ENCODE assay signal across 8 cellular contexts in the genomic region with DNA sequence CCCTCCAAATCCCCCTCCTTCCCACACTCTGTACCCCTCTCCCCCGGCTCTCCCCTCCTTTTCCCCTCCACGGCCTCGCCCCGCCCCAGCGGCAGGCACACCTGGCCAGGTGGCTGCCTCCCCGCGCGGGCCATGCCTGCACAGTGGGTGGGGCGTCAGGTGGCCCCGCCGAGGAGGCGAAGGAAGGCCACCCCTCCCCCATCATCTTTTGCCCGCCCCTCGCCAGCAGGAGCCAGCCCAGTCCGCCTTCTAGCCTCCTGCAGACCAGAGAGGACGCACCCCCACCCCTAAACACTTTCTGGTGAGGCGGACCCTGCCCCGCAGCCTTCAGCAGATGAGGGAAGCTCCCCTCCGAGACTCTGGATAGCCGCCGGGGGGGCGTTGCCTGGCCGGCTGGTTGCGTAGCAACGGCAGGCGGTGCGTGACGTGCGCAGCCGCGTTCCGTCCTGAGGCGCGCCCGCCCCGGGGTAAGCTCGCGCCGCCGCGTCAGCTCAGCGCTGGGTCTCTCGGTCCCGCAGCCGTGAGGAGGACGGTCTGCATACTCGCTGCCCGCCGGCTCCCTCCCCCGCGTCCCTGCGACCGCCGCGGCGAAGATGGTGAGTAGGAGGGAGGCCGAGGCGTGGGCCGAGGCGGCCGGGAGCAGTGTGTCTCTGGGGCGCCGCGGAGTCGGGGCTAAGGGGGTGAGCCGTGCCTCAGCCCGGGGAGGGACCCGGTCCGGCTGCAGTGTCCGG. TPM values are rescaled to one million over a fixed set of nuclear protein-coding genes. Genes with fewer than 3 reads are reported as not detected.
DNase-seq lines count a peak whose midpoint lies in the region; FAIRE-seq and TF ChIP-seq lines count a peak whose summit lies in the region.

Gene DSTN, plus strand, starts transcription at position 460 of the 731 bp plus-strand sequence. Its CDS starts 134 bp downstream, at position 594.

- H3T11ph ChIP-seq in H9 (ENCODE audit: low read length) = peak within 1 kb of the TSS; percentile 23

- H3K56ac ChIP-seq in H9 (ENCODE audit: insufficient read length, low read depth, low read length) = no peak within 1 kb of the TSS

- no peak within 1 kb of the TSS for H3K23ac ChIP-seq in H9 (ENCODE audit: insufficient read length, low read depth, low read length)

- H3K27me3 ChIP-seq in H9 (ENCODE audit: insufficient read depth, low read length) = no peaks in the 10 kb centered on the region
- peaks cover 3% of the 10 kb centered on the region for H3K27me3 ChIP-seq in neural cell (ENCODE audit: insufficient read depth, low read depth, low read length)
- H3K27me3 ChIP-seq in stomach = no peaks in the 10 kb centered on the region

- H4K8ac ChIP-seq in H9 (replicated peaks; ENCODE audit: insufficient read length, low read depth, low read length) = no peak within 1 kb of the TSS

- peak within 1 kb of the TSS; percentile 97 to 99 (median 98) for H3K27ac Mint-ChIP-seq in H9

- 0 out of 5 replicates have a peak, but pooled peaks cover 0 to 2% of the 10 kb centered on the region in 2 experiments for H3K9me3 Mint-ChIP-seq in H9

- H3K9ac ChIP-seq in H9 (ENCODE audit: extremely low read depth, insufficient read length, low read length) (peak within 1 kb of the TSS; percentile 85), neural cell (ENCODE audit: low read length) (peak within 1 kb of the TSS; percentile 99)

- peak; percentile 13 for FAIRE-seq in G401.6 (lab: Jason Lieb, UNC)

- WGBS in H9 (ENCODE audit: extremely low coverage, insufficient read length, low lambda C conversion rate) = no CpG with 5 or more reads among the region's 70 CpGs
- WGBS in stomach, 5 donors = 0 to 2% (median 1%) methylated on average over 36 to 70 of the region's 70 CpGs; no CpG with 5 or more reads in 1 of the 5 donors

- peaks cover 4% of the 10 kb centered on the region for H3F3A ChIP-seq in neural cell (ENCODE audit: insufficient read depth, low read length, poor library complexity, severe bottlenecking)

- intact Hi-C loops in stomach (cut with DNase I; ENCODE audit: low total_unique reads) = no loop called here

- peaks cover 16% of the 10 kb centered on the region; the same call in 1 of the 2 replicates for H3K79me2 ChIP-seq in H9 (ENCODE audit: insufficient read depth, low read length)
- peaks cover 41% of the 10 kb centered on the region for H3K79me2 ChIP-seq in neural cell (replicated peaks; ENCODE audit: insufficient read depth, low read length)

- no peak for TF ChIP-seq RAD21 in neural cell (conservative IDR thresholded peaks at IDR 0.05)

- H3K36me3 Mint-ChIP-seq in H9 (ENCODE audit: insufficient read depth in 1 of 3, low read depth in 3 of 3) = peaks cover under 1 to 8% (median 2%) of the 10 kb centered on the region in 3 experiments; a peak in 2 of 7 replicates

- H2AFZ ChIP-seq in H9 (ENCODE audit: low read length) = no peak within 1 kb of the TSS
- H2AFZ ChIP-seq in neural cell (ENCODE audit: low read depth, low read length) = peak within 1 kb of the TSS; percentile 95

- H3K9me3 ChIP-seq in H9 (ENCODE audit: control insufficient read depth, low read depth, low read length) (no peaks in the 10 kb centered on the region), neural cell (ENCODE audit: low read length) (no peaks in the 10 kb centered on the region), stomach (no peaks in the 10 kb centered on the region)

- H3K27ac ChIP-seq in H9 (ENCODE audit: insufficient read length, low read depth, low read length) (peak within 1 kb of the TSS; percentile 79), neural cell (ENCODE audit: low read length) (peak within 1 kb of the TSS; percentile 96), stomach (peak within 1 kb of the TSS; percentile 95 to 100 (median 99))

- TF ChIP-seq EP300 in neural cell (conservative IDR thresholded peaks at IDR 0.05; ENCODE audit: poor library complexity, severe bottlenecking) (peak; percentile 38), stomach (IDR thresholded peaks at IDR 0.05) (peak; percentile 61)

- H3K23me2 ChIP-seq in H9 (ENCODE audit: insufficient read length, low read depth, low read length, poor library complexity, severe bottlenecking) = peaks cover 12% of the 10 kb centered on the region

- no peaks in the 10 kb centered on the region for H3K9me2 ChIP-seq in neural cell (ENCODE audit: insufficient read depth, low read length)

- H2BK15ac ChIP-seq in H9 (ENCODE audit: low read depth, low read length) = no peak within 1 kb of the TSS

- peaks cover 47 to 49% of the 10 kb centered on the region in 2 experiments for H3K4me1 Mint-ChIP-seq in H9

- H3K14ac ChIP-seq in H9 (ENCODE audit: insufficient read depth, low read length) = peak within 1 kb of the TSS; percentile 97

- TF ChIP-seq CTCF in H9 (conservative IDR thresholded peaks at IDR 0.05) (no peak), fibroblast of villous mesenchyme (IDR thresholded peaks at IDR 0.05; ENCODE audit: insufficient read depth, low read depth, low read length) (no peak), neural cell (IDR thresholded peaks at IDR 0.05; ENCODE audit: poor library complexity, severe bottlenecking) (no peak), stomach (IDR thresholded peaks at IDR 0.05) (no peak)

- no peaks in the 10 kb centered on the region for H3K79me1 ChIP-seq in H9 (ENCODE audit: insufficient read depth, low read depth, low read length, poor library complexity, severe bottlenecking)

- H4K20me1 ChIP-seq in H9 (ENCODE audit: control insufficient read depth, insufficient read depth, insufficient read length) = no peaks in the 10 kb centered on the region
- peaks cover 15% of the 10 kb centered on the region for H4K20me1 ChIP-seq in neural cell (ENCODE audit: insufficient read depth)

- no peaks in the 10 kb centered on the region; the same call in 1 of the 2 replicates for H3K27me3 Mint-ChIP-seq in H9 (ENCODE audit: low read depth)

- H3K4me3 ChIP-seq in fibroblast of villous mesenchyme (ENCODE audit: low read depth, low read length) (peak within 1 kb of the TSS; percentile 84), neural cell (ENCODE audit: low read length) (peak within 1 kb of the TSS; percentile 100), stomach (peak within 1 kb of the TSS; percentile 70 to 98 (median 92))

- H3K36me3 ChIP-seq in neural cell (ENCODE audit: insufficient read depth, low read length) (no peaks in the 10 kb centered on the region), stomach (peaks cover 0 to 11% (median 5%) of the 10 kb centered on the region in 4 donors)

- H3K4me1 ChIP-seq in H9 (ENCODE audit: insufficient read depth, low read length) (peaks cover 17% of the 10 kb centered on the region), stomach (peaks cover 17 to 62% (median 46%) of the 10 kb centered on the region in 4 donors)

- no peak within 1 kb of the TSS for H2AK5ac ChIP-seq in H9 (ENCODE audit: insufficient read length, low read length)

- DNase-seq in H9 (peak; percentile 97), M059J (ENCODE audit: low read depth) (peak; percentile 98), SHP77 treated with DMSO at 0.1 percent for 48 hours (lab: John Stamatoyannopoulos, UW) (peak; percentile 93), activated gamma-delta T cell treated with Interleukin-2 at 50 U/mL for 16 hours (peak; percentile 80), fibroblast of villous mesenchyme (ENCODE audit: low read depth) (peak; percentile 96), stomach (peak; percentile 95)

- H3K18ac ChIP-seq in H9 (ENCODE audit: insufficient read length, low read depth, low read length) = peak within 1 kb of the TSS; percentile 78

- H2BK5ac ChIP-seq in H9 (ENCODE audit: insufficient read length, low read length) = peak within 1 kb of the TSS; percentile 95

- peak within 1 kb of the TSS; percentile 6 for H4K5ac ChIP-seq in H9 (ENCODE audit: insufficient read length, low read depth, low read length)

- peak in 3 of 4 donors; percentile 62 to 94 (median 90) for TF ChIP-seq POLR2A in stomach (IDR thresholded peaks at IDR 0.05)

- H3K4me3 Mint-ChIP-seq in H9 = peak within 1 kb of the TSS; percentile 89 to 91

- H2BK20ac ChIP-seq in H9 (ENCODE audit: low read depth, low read length, poor library complexity, severe bottlenecking) = no peak within 1 kb of the TSS

- H4K91ac ChIP-seq in H9 (ENCODE audit: insufficient read length, low read depth, low read length) = no peak within 1 kb of the TSS

- H2BK12ac ChIP-seq in H9 (ENCODE audit: insufficient read length, low read depth, low read length) = no peak within 1 kb of the TSS

- peak within 1 kb of the TSS; percentile 51 for H2BK120ac ChIP-seq in H9 (ENCODE audit: low read depth, low read length, poor library complexity, severe bottlenecking)

- H3K4ac ChIP-seq in H9 (ENCODE audit: low read depth, low read length) = no peak within 1 kb of the TSS; the same call in 1 of the 2 replicates

- H3K4me2 ChIP-seq in H9 (ENCODE audit: insufficient read depth, insufficient read length, low read length) = peak within 1 kb of the TSS; percentile 95
- peak within 1 kb of the TSS; percentile 99 for H3K4me2 ChIP-seq in neural cell (ENCODE audit: low read length)

TF ChIP-seq in neural cell, 6 proteins besides CTCF, POLR2A, EP300 and RAD21 (continues in another document):
- TF ChIP-seq POLR2AphosphoS5 (IDR thresholded peaks at IDR 0.05) = peak; percentile 97

RNA-seq across cellular contexts. Expression of gene DSTN, which starts in this region (rescaled TPM):
- total RNA-seq in H9 (2021) = 145 and 148 TPM in 2 replicates
- 452 and 584 TPM in 2 replicates for total RNA-seq in M059J (2014; rRNA removed; shearing (Covaris generic))
- total RNA-seq in fibroblast of villous mesenchyme = 445 and 550 TPM in 2 replicates
- polyA plus RNA-seq in neural cell = 238 and 276 TPM in 2 replicates
- 167 and 195 TPM in 2 replicates for polyA minus RNA-seq in neural cell
- 1,000 to 10,000 TPM in 1 of 5 donors, 100 to 1,000 TPM in 4; 334 to 1,254 (median 555) TPM for total RNA-seq in stomach
- polyA plus RNA-seq in stomach = 100 to 1,000 TPM; 464 to 624 (median 598) TPM

Comparison
In these comparisons a context has a peak if more than half of its experiments do, and no peak if none do; other contexts are left out.
1. Peak in every context shown above with its lines: DNase-seq, H3K4me3 ChIP-seq and H3K27ac ChIP-seq.